In genomic region chr1:157084720-157085119, GRCh38 we compare ENCODE assay signal across 31 cellular contexts. TPM values are rescaled to one million over a fixed set of nuclear protein-coding genes. Genes with fewer than 3 reads are reported as not detected.
"Had no signal": no experiment of that assay in that cellular context is flagged by ENCODE, and none has a peak within 500 bp of the region (broad histone marks: within the 10 kb centered on the region; RNA-seq: fewer than 3 reads in every experiment).

No MANE protein-coding gene starts in this region.

- H3K4me3 ChIP-seq: adrenal gland, body of pancreas, breast epithelium, MG63, SJSA1 had no signal

- ATAC-seq: activated CD4-positive, alpha-beta T cell treated with anti-CD3 and anti-CD28 coated beads for 36 hours; activated CD4-positive, CD25-positive, alpha-beta regulatory T cell treated with anti-CD3 and anti-CD28 coated beads, Interleukin-2, amount 50 U/mL, for 24 hours; activated naive CD4-positive, alpha-beta T cell treated with anti-CD3 and anti-CD28 coated beads, Interleukin-2, amount 50 U/mL, for 72 hours; activated T-cell treated with anti-CD3 and anti-CD28 coated beads, Interleukin-2, amount 50 U/mL, for 4 hours; body of pancreas; Panc1 had no signal

- H3K4me2 ChIP-seq: SK-N-SH had no signal

- H3K9ac ChIP-seq: SK-N-SH had no signal

- H3K27ac ChIP-seq: adrenal gland, body of pancreas, breast epithelium, SJSA1 had no signal

- H3K9me3 ChIP-seq: adrenal gland, body of pancreas, breast epithelium, MG63, SJSA1, SK-N-SH had no signal

- H3K4me1 ChIP-seq: adrenal gland, body of pancreas, SJSA1 had no signal

- H3K36me3 ChIP-seq: adrenal gland, breast epithelium, MG63, SJSA1 had no signal

- H3K27me3 ChIP-seq: adrenal gland, body of pancreas, breast epithelium, MG63 had no signal

- DNase-seq: activated CD4-positive, alpha-beta memory T cell treated with anti-CD3 and anti-CD28 coated beads for 36 hours; activated CD4-positive, alpha-beta T cell treated with anti-CD3 and anti-CD28 coated beads for 36 hours; activated CD4-positive, alpha-beta T cell treated with anti-CD3 and anti-CD28 coated beads, Interleukin-2, amount 50 U/mL, for 1 hour; activated gamma-delta T cell treated with Interleukin-2 at 50 U/mL for 16 hours; activated naive CD4-positive, alpha-beta T cell treated with anti-CD3 and anti-CD28 coated beads for 36 hours; activated T-cell treated with anti-CD3 and anti-CD28 coated beads for 4 hours; activated T-cell treated with anti-CD3 and anti-CD28 coated beads, Interleukin-2, amount 50 U/mL, for 4 hours; caudate nucleus; Kasumi-1; KG1; MG63; NCI-H1092; NCI-H1417; NCI-H146; NCI-H1930; NCI-H345; NCI-H524 treated with DMSO at 0.1 percent for 48 hours; SHP77 treated with DMSO at 0.1 percent for 48 hours; SK-N-SH had no signal

RNA-seq across cellular contexts. Expression of gene ETV3L, which starts 14.9 kb away (rescaled TPM):
- total RNA-seq: activated CD4-positive, alpha-beta memory T cell treated with anti-CD3 and anti-CD28 coated beads for 36 hours; activated CD4-positive, alpha-beta T cell treated with anti-CD3 and anti-CD28 coated beads for 36 hours; activated CD8-positive, alpha-beta memory T cell treated with anti-CD3 and anti-CD28 coated beads for 36 hours; activated naive CD4-positive, alpha-beta T cell treated with anti-CD3 and anti-CD28 coated beads for 36 hours; activated naive CD4-positive, alpha-beta T cell treated with anti-CD3 and anti-CD28 coated beads, Interleukin-2, amount 50 U/mL, for 72 hours; activated T-cell treated with anti-CD3 and anti-CD28 coated beads, Interleukin-2, amount 50 U/mL, for 4 hours; activated T-helper 1 cell treated with anti-CD3 and anti-CD28 coated beads, Interleukin-12 subunit alpha, Interleukin-12 subunit beta, Interleukin-2, Interleukin-4 antibody, amounts not matched to agents 30 ng/mL and 10 ng/mL and 1 ng/mL, durations not matched to agents 14 hours and 24 hours and 36 hours; adrenal gland; astrocyte; body of pancreas; breast epithelium; NCI-H460; RPMI7951; SJSA1 had no signal
- polyA plus RNA-seq: adrenal gland, SK-N-SH had no signal
